10 cellular contexts compared by ENCODE assay signal in the genomic region with DNA sequence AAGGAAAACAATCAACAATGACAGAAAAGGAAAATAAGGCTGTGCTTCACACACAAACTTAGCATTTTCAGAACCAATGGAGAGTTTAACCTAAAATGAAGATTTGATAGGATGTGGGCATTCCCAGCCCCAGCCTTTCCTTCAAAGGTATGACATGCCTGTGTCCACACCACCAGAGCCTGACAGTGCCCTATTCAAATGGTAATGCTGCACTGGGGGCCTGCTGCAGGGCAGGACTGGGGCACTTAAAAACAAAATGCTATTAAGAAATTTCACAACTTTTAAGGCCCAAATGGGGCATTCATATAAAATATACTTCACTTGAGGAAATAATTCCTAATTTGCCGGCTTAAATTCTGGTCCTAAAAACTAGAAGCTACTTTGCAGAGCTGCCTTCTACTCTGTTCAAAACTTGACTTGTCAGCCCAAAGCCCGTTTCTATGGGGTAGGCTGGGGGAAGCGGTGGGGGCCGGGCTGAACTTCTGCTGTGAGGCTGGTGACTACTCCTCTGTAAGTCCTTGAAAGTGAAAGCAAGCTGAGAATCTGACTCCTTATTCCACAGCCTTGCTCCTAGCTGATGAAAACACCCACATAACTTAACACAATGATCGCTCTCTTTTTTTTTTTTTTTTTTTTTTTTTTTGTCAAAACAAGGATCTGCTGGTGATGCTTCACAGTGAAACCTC. TPM values are rescaled to one million over a fixed set of nuclear protein-coding genes. Genes with fewer than 3 reads are reported as not detected.
DNase-seq lines count a peak whose midpoint lies in the region; ATAC-seq, FAIRE-seq and TF ChIP-seq lines count a peak whose summit lies in the region.
"Had no signal": no experiment of that assay in that cellular context is flagged by ENCODE, and none has a peak within 500 bp of the region (broad histone marks: within the 10 kb centered on the region; RNA-seq: fewer than 3 reads in every experiment).

No MANE protein-coding gene starts in this region.

- H3K4me1 ChIP-seq in esophagus muscularis mucosa (peaks cover 6 to 54% (median 45%) of the 10 kb centered on the region in 4 donors), kidney (ENCODE audit: control insufficient read depth in 1 of 2, insufficient read depth in 1 of 2, low read depth in 1 of 2, low read length in 2 of 2) (no peaks in the 10 kb centered on the region)
- H3K4me1 ChIP-seq: pancreas had no signal

- no peak overlapping the region for H3K4me3 ChIP-seq in esophagus muscularis mucosa
- no peak overlapping the region for H3K4me3 ChIP-seq in kidney (ENCODE audit: low read length in 2 of 2)
- H3K4me3 ChIP-seq: pancreas had no signal

- DNase-seq in GM03348 (ENCODE audit: low spot score) (peak; percentile 36), RPMI7951 (ENCODE audit: low read depth) (peak; percentile 49), esophagus muscularis mucosa (ENCODE audit: extremely low spot score) (no peak), nucleus accumbens (lab: John Stamatoyannopoulos, UW) (peak in 34 of 56 donors; percentile 3 to 71 (median 28)), NCI-H2107 treated with DMSO at 0.1 percent for 48 hours (lab: John Stamatoyannopoulos, UW; ENCODE audit: unreplicated experiment) (no peak), kidney (no peak), SHP77 (lab: John Stamatoyannopoulos, UW) (no peak)
- DNase-seq: NCI-H2171 treated with DMSO at 0.1 percent for 48 hours, pancreas had no signal

- intact Hi-C loops in esophagus muscularis mucosa (cut with DNase I) (no loop called here), kidney (cut with DNase I) (no loop called here)

- TF ChIP-seq EP300 in esophagus muscularis mucosa (IDR thresholded peaks at IDR 0.05), result no peak

- 59% methylated on average over 5 of the region's 5 CpGs for WGBS in esophagus muscularis mucosa

- H3K9me3 ChIP-seq in esophagus muscularis mucosa, result no peaks in the 10 kb centered on the region
- no peaks in the 10 kb centered on the region for H3K9me3 ChIP-seq in kidney (ENCODE audit: control insufficient read depth in 1 of 2, low read length in 2 of 2)
- H3K9me3 ChIP-seq: pancreas had no signal

- ATAC-seq in HG03439 (IDR thresholded peaks at IDR 0.05; ENCODE audit: unreplicated experiment), result no peak
- ATAC-seq: pancreas had no signal

- H3K9ac ChIP-seq in kidney (ENCODE audit: low read length in 2 of 2), result no peak overlapping the region

- TF ChIP-seq POLR2A in esophagus muscularis mucosa (IDR thresholded peaks at IDR 0.05; ENCODE audit: low read depth), result no peak

- no peaks in the 10 kb centered on the region for H3K27me3 ChIP-seq in esophagus muscularis mucosa
- H3K27me3 ChIP-seq: pancreas had no signal

- H3K36me3 ChIP-seq in esophagus muscularis mucosa (peaks cover 0 to 76% (median 33%) of the 10 kb centered on the region in 4 donors), kidney (ENCODE audit: control insufficient read depth in 1 of 2, insufficient read depth in 2 of 2, low read length in 2 of 2) (peaks cover 14% of the 10 kb centered on the region in 2 donors)

- TF ChIP-seq CTCF in esophagus muscularis mucosa (IDR thresholded peaks at IDR 0.05) (no peak), kidney (IDR thresholded peaks at IDR 0.05; ENCODE audit: borderline replicate concordance, extremely low read depth, insufficient read depth) (no peak)

- FAIRE-seq in kidney (lab: Jason Lieb, UNC), result no peak
- FAIRE-seq: pancreas had no signal

- H3K27ac ChIP-seq in esophagus muscularis mucosa (replicated peaks in 1 of 4) (peak overlapping the region; percentile 70 to 81 (median 76)), kidney (ENCODE audit: low read depth in 2 of 2, low read length in 2 of 2) (no peak overlapping the region)
- H3K27ac ChIP-seq: pancreas had no signal

RNA-seq across cellular contexts. Expression of a gene that starts 31.0 kb away (rescaled TPM):
- 761 and 779 TPM in 2 replicates for total RNA-seq in RPMI7951 (2014; rRNA removed; shearing (Covaris generic))
- 100 to 1,000 TPM; 295 to 524 (median 378) TPM for total RNA-seq in esophagus muscularis mucosa
- total RNA-seq in kidney, result 182 TPM
- 224 TPM for polyA plus RNA-seq in kidney (ENCODE audit: insufficient read depth, low read depth, low replicate concordance)

Comparison
In these comparisons a context has a peak if more than half of its experiments do, and no peak if none do; other contexts are left out.
1. DNase-seq: peak in GM03348 (single experiment), RPMI7951 (single experiment) and nucleus accumbens (34 of 56); none in esophagus muscularis mucosa (single experiment), NCI-H2107 treated with DMSO at 0.1 percent for 48 hours (single experiment), kidney (single experiment) and SHP77 (0 of 2).
2. H3K27ac ChIP-seq: peak in esophagus muscularis mucosa (4 of 4); none in kidney (0 of 2).